9 cellular contexts compared by ENCODE assay signal in genomic region chr3:190076601-190077444, GRCh38. TPM values are rescaled to one million over a fixed set of nuclear protein-coding genes. Genes with fewer than 3 reads are reported as not detected.
DNase-seq lines count a peak whose midpoint lies in the region; ATAC-seq and TF ChIP-seq lines count a peak whose summit lies in the region.
"Had no signal": no experiment of that assay in that cellular context is flagged by ENCODE, and none has a peak within 500 bp of the region (broad histone marks: within the 10 kb centered on the region; RNA-seq: fewer than 3 reads in every experiment).

No MANE protein-coding gene starts in this region.

- H3K9me3 ChIP-seq in ectodermal cell (ENCODE audit: control insufficient read depth, low read length) (no peaks in the 10 kb centered on the region), muscle layer of colon (ENCODE audit: low read length) (no peaks in the 10 kb centered on the region)

- no peak overlapping the region for H3K9ac ChIP-seq in muscle layer of colon (ENCODE audit: low read length)

- no peaks in the 10 kb centered on the region for H3K27me3 ChIP-seq in ectodermal cell (ENCODE audit: control insufficient read depth, insufficient read depth, low read length, poor library complexity, severe bottlenecking)
- no peaks in the 10 kb centered on the region for H3K27me3 ChIP-seq in muscle layer of colon (ENCODE audit: control insufficient read depth in 1 of 2, insufficient read depth in 2 of 2, low read length in 2 of 2)

- CTCF ChIA-PET in AG04449 (lab: Yijun Ruan, JAX), result interaction anchor here (1.8 kb wide), 1 partner anchor 15 kb away, joined by 4 read pairs; no protein-coding TSS in a partner anchor

- DNase-seq in AG04449 (ENCODE audit: low read depth, low spot score) (peak; percentile 96), M059J (ENCODE audit: low read depth) (peak; percentile 100), DMS153 treated with DMSO at 0.1 percent for 48 hours (lab: John Stamatoyannopoulos, UW; ENCODE audit: unreplicated experiment) (no peak), mesenteric fat pad (ENCODE audit: low spot score) (no peak)
- DNase-seq in activated naive CD4-positive, alpha-beta T cell treated with Interleukin-2 at 50 U/mL for 16 hours, result no peak
- DNase-seq: DMS153 had no signal

- WGBS in ectodermal cell, 2 experiments, result 6 to 11% methylated on average over 1 of the region's 1 CpG

- POLR2A ChIA-PET in AG04449 (lab: Yijun Ruan, JAX), result interaction anchor here (0.9 kb wide), 2 partner anchors 13 to 16 kb away, joined by 3 to 7 read pairs; no protein-coding TSS in a partner anchor

- ATAC-seq in GM19463 (IDR thresholded peaks at IDR 0.05; ENCODE audit: unreplicated experiment), result no peak

- H3K4me1 ChIP-seq in ectodermal cell (ENCODE audit: control insufficient read depth, insufficient read depth, low read length) (peaks cover 18% of the 10 kb centered on the region), muscle layer of colon (ENCODE audit: insufficient read depth, low read length) (peaks cover 29% of the 10 kb centered on the region)

- H3K36me3 ChIP-seq in ectodermal cell (ENCODE audit: control insufficient read depth, insufficient read depth, low read length), result no peaks in the 10 kb centered on the region
- no peaks in the 10 kb centered on the region for H3K36me3 ChIP-seq in muscle layer of colon (ENCODE audit: insufficient read depth, low read length)

- peak overlapping the region; percentile 89 for H3K27ac ChIP-seq in ectodermal cell (ENCODE audit: insufficient read depth, low read depth, low read length, poor library complexity, severe bottlenecking)
- H3K27ac ChIP-seq in muscle layer of colon (ENCODE audit: low read depth, low read length), result peak overlapping the region; percentile 38

- no peak for TF ChIP-seq CTCF in AG04449 (IDR thresholded peaks at IDR 0.05; ENCODE audit: insufficient read depth, low read length, missing control alignments)

- no peak overlapping the region for H3K4me3 ChIP-seq in AG04449 (ENCODE audit: low read depth, low read length)
- H3K4me3 ChIP-seq in ectodermal cell (ENCODE audit: insufficient read depth, low read depth, low read length), result no peak overlapping the region
- H3K4me3 ChIP-seq in muscle layer of colon (ENCODE audit: low read depth in 1 of 2, low read length in 2 of 2), result no peak overlapping the region

RNA-seq across cellular contexts. Expression of gene P3H2, which starts 43.9 kb away (rescaled TPM):
- total RNA-seq in M059J (2014; rRNA removed; shearing (Covaris generic)), result 95.5 and 147 TPM in 2 replicates
- 18.4 TPM for polyA plus RNA-seq in ectodermal cell (2013, experiment 1 of 4)
- polyA plus RNA-seq in ectodermal cell (2013, experiment 2 of 4), result 15.6 TPM
- 13.2 TPM for polyA plus RNA-seq in ectodermal cell (2013, experiment 3 of 4)
- polyA plus RNA-seq in ectodermal cell (2013, experiment 4 of 4), result 17.3 TPM
- total RNA-seq in mesenteric fat pad, result 3.3 TPM

Comparison
In these comparisons a context has a peak if more than half of its experiments do, and no peak if none do; other contexts are left out.
1. DNase-seq: peak in AG04449 (single experiment) and M059J (single experiment); none in DMS153 treated with DMSO at 0.1 percent for 48 hours (single experiment), activated naive CD4-positive, alpha-beta T cell treated with Interleukin-2 at 50 U/mL for 16 hours (single experiment) and mesenteric fat pad (single experiment).
2. RNA of gene P3H2, which starts 43.9 kb away (total RNA-seq): 95.5 to 147 TPM in M059J; 3.3 TPM in mesenteric fat pad (single experiment); every median in the first group is over 10 times any median in the second.